In the genomic region with DNA sequence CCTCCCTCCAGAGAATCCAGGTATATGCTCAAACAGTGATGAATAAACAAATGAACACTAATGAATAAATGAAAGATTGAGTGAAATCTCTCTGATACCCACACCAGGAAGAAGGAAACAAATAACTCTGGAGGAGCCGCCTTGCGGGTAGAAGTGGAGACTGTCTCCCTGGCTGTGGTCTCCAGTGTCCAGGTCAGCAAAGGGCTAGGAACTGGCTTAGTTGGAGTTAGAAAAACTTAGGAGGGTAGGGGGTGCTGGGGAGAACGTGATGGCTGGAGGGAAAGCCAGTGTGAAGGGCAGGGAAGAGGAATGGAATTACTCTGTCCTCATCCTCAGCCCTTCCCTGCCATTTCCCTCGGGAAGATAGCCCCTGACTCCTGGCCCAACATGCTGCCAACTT, we compare ENCODE assay signal across 11 cellular contexts. TPM values are rescaled to one million over a fixed set of nuclear protein-coding genes. Genes with fewer than 3 reads are reported as not detected.
DNase-seq lines count a peak whose midpoint lies in the region; ATAC-seq and TF ChIP-seq lines count a peak whose summit lies in the region.
"Had no signal": no experiment of that assay in that cellular context is flagged by ENCODE, and none has a peak within 500 bp of the region (broad histone marks: within the 10 kb centered on the region; RNA-seq: fewer than 3 reads in every experiment).

No MANE protein-coding gene starts in this region.

- H3K36me3 Mint-ChIP-seq in naive thymus-derived CD4-positive, alpha-beta T cell, result no peaks in the 10 kb centered on the region
- no peaks in the 10 kb centered on the region for H3K36me3 Mint-ChIP-seq in activated CD4-positive, alpha-beta T cell treated with anti-CD3 and anti-CD28 coated beads, Interleukin-2, amount 10 ng/mL, durations not matched to agents 24 days and 14 days (ENCODE audit: low read depth)

- CTCF ChIA-PET in naive thymus-derived CD4-positive, alpha-beta T cell (lab: Charles Lee), result no interaction called here

- no peak overlapping the region for H4K91ac ChIP-seq in neuronal stem cell (ENCODE audit: low read depth, low read length, poor library complexity)

- TF ChIP-seq POLR2A in esophagus squamous epithelium (IDR thresholded peaks at IDR 0.05) (no peak), uterus (IDR thresholded peaks at IDR 0.05) (no peak)

- H2BK12ac ChIP-seq in neuronal stem cell (ENCODE audit: low read length), result no peak overlapping the region

- TF ChIP-seq CTCF in left ventricle myocardium inferior (IDR thresholded peaks at IDR 0.05; ENCODE audit: borderline replicate concordance), result no peak
- TF ChIP-seq CTCF in esophagus squamous epithelium (IDR thresholded peaks at IDR 0.05), result peak in 3 of 6 experiments; percentile 6 to 25 (median 8)
- no peak for TF ChIP-seq CTCF in uterus (IDR thresholded peaks at IDR 0.05)

- H3K4me1 ChIP-seq in left ventricle myocardium inferior (peaks cover 15% of the 10 kb centered on the region), esophagus squamous epithelium (peaks cover 4 to 24% (median 6%) of the 10 kb centered on the region in 3 donors), neuronal stem cell (ENCODE audit: control insufficient read depth in 2 of 2, insufficient read depth in 1 of 2, low read depth in 1 of 2, low read length in 2 of 2) (peaks cover 2 to 4% of the 10 kb centered on the region in 2 donors), uterus (no peaks in the 10 kb centered on the region)
- H3K4me1 ChIP-seq in naive thymus-derived CD4-positive, alpha-beta T cell (ENCODE audit: control insufficient read depth in 2 of 2, insufficient read depth in 2 of 2, low read length in 2 of 2), result no peaks in the 10 kb centered on the region

- H4K8ac ChIP-seq in neuronal stem cell (ENCODE audit: low read depth, low read length), result no peak overlapping the region

- H3K4ac ChIP-seq in neuronal stem cell (ENCODE audit: low read length), result no peak overlapping the region

- WGBS in esophagus squamous epithelium, 2 donors, result 14 to 26% methylated on average over 4 of the region's 4 CpGs
- no CpG with 5 or more reads among the region's 4 CpGs for WGBS in neuronal stem cell (ENCODE audit: extremely low coverage in 2 of 2, insufficient read length in 2 of 2, insufficient replicate concordance in 1 of 2), 2 donors

- no peak overlapping the region for H2AK5ac ChIP-seq in neuronal stem cell (ENCODE audit: low read depth, low read length)

- peak overlapping the region; percentile 60 for H3K4me3 ChIP-seq in left ventricle myocardium inferior
- H3K4me3 ChIP-seq in esophagus squamous epithelium, result peak overlapping the region; percentile 53 to 75 (median 60)
- no peak overlapping the region for H3K4me3 ChIP-seq in neuronal stem cell (ENCODE audit: low read length in 2 of 2)
- peak overlapping the region; percentile 22 to 31 for H3K4me3 ChIP-seq in uterus
- H3K4me3 ChIP-seq in naive thymus-derived CD4-positive, alpha-beta T cell (ENCODE audit: low read length), result no peak overlapping the region

- H3K36me3 ChIP-seq in left ventricle myocardium inferior (no peaks in the 10 kb centered on the region), esophagus squamous epithelium (no peaks in the 10 kb centered on the region), neuronal stem cell (replicated peaks in 1 of 2; ENCODE audit: control insufficient read depth in 2 of 2, insufficient read depth in 2 of 2, low read length in 2 of 2) (no peaks in the 10 kb centered on the region), uterus (no peaks in the 10 kb centered on the region)
- H3K36me3 ChIP-seq in naive thymus-derived CD4-positive, alpha-beta T cell (ENCODE audit: control insufficient read depth in 2 of 3, insufficient read depth in 3 of 3, low read length in 3 of 3), result no peaks in the 10 kb centered on the region

- H3K27ac ChIP-seq in left ventricle myocardium inferior (replicated peaks) (no peak overlapping the region), esophagus squamous epithelium (peak overlapping the region; percentile 74 to 88 (median 82)), neuronal stem cell (replicated peaks; ENCODE audit: low read length) (no peak overlapping the region), uterus (no peak overlapping the region)
- no peak overlapping the region for H3K27ac ChIP-seq in naive thymus-derived CD4-positive, alpha-beta T cell (ENCODE audit: low read depth, low read length)

- H3K9ac ChIP-seq in neuronal stem cell (ENCODE audit: low read depth, low read length, poor library complexity), result no peak overlapping the region

- no peak overlapping the region for H3K14ac ChIP-seq in neuronal stem cell (ENCODE audit: low read length)

- H2BK15ac ChIP-seq in neuronal stem cell (ENCODE audit: low read length), result no peak overlapping the region

- H3K23ac ChIP-seq in neuronal stem cell (ENCODE audit: low read depth, low read length, poor library complexity), result no peak overlapping the region

- H3K9me3 ChIP-seq in left ventricle myocardium inferior (replicated peaks), result no peaks in the 10 kb centered on the region
- no peaks in the 10 kb centered on the region for H3K9me3 ChIP-seq in esophagus squamous epithelium
- H3K9me3 ChIP-seq in neuronal stem cell (replicated peaks in 1 of 2; ENCODE audit: control insufficient read depth in 2 of 2, insufficient read depth in 1 of 2, low read depth in 1 of 2, low read length in 2 of 2), result no peaks in the 10 kb centered on the region
- no peaks in the 10 kb centered on the region for H3K9me3 ChIP-seq in uterus
- no peaks in the 10 kb centered on the region for H3K9me3 ChIP-seq in naive thymus-derived CD4-positive, alpha-beta T cell (ENCODE audit: control insufficient read depth in 2 of 3, low read length in 3 of 3)

- H3K4me2 ChIP-seq in neuronal stem cell (ENCODE audit: insufficient read depth, low read length, poor library complexity, severe bottlenecking), result no peak overlapping the region

- POLR2A ChIA-PET in naive thymus-derived CD4-positive, alpha-beta T cell (lab: Charles Lee), result no interaction called here

- H3K4me1 Mint-ChIP-seq in naive thymus-derived CD4-positive, alpha-beta T cell, result peaks cover 0 to 11% (median 5%) of the 10 kb centered on the region in 7 donors
- no peaks in the 10 kb centered on the region for H3K4me1 Mint-ChIP-seq in activated CD4-positive, alpha-beta T cell treated with anti-CD3 and anti-CD28 coated beads, Interleukin-2, amount 10 ng/mL, durations not matched to agents 24 days and 14 days

- H3K27me3 Mint-ChIP-seq in naive thymus-derived CD4-positive, alpha-beta T cell, result peaks cover 0 to 4% (median 0%) of the 10 kb centered on the region in 5 donors
- H3K27me3 Mint-ChIP-seq in activated CD4-positive, alpha-beta T cell treated with anti-CD3 and anti-CD28 coated beads, Interleukin-2, amount 10 ng/mL, durations not matched to agents 24 days and 14 days, result peaks cover 4% of the 10 kb centered on the region

- intact Hi-C loops in left ventricle myocardium inferior (cut with micrococcal nuclease), result no loop called here
- intact Hi-C loops in Right ventricle myocardium superior (cut with DNase I), result no loop called here
- intact Hi-C loops in esophagus squamous epithelium (cut with DNase I), result no loop called here
- intact Hi-C loops in uterus (cut with DNase I; ENCODE audit: low total_unique reads), result no loop called here
- intact Hi-C loops in naive thymus-derived CD4-positive, alpha-beta T cell (cut with micrococcal nuclease), result no loop called here
- intact Hi-C loops in activated CD4-positive, alpha-beta T cell treated with anti-CD3 and anti-CD28 coated beads, Interleukin-2, amount 10 ng/mL, durations not matched to agents 24 days and 14 days (cut with micrococcal nuclease), result no loop called here

- no peak overlapping the region for H3K4me3 Mint-ChIP-seq in naive thymus-derived CD4-positive, alpha-beta T cell
- no peak overlapping the region for H3K4me3 Mint-ChIP-seq in activated CD4-positive, alpha-beta T cell treated with anti-CD3 and anti-CD28 coated beads, Interleukin-2, amount 10 ng/mL, durations not matched to agents 24 days and 14 days

- H3K79me1 ChIP-seq in neuronal stem cell (ENCODE audit: low read depth, low read length), result no peaks in the 10 kb centered on the region

- H3K18ac ChIP-seq in neuronal stem cell (ENCODE audit: low read length), result peak overlapping the region; percentile 32

- H3K9me3 Mint-ChIP-seq in naive thymus-derived CD4-positive, alpha-beta T cell, result no peaks in the 10 kb centered on the region
- no peaks in the 10 kb centered on the region for H3K9me3 Mint-ChIP-seq in activated CD4-positive, alpha-beta T cell treated with anti-CD3 and anti-CD28 coated beads, Interleukin-2, amount 10 ng/mL, durations not matched to agents 24 days and 14 days

- H3K27me3 ChIP-seq in left ventricle myocardium inferior (ENCODE audit: low read depth) (no peaks in the 10 kb centered on the region), esophagus squamous epithelium (no peaks in the 10 kb centered on the region), neuronal stem cell (ENCODE audit: control insufficient read depth in 3 of 3, insufficient read depth in 3 of 3, low read depth in 1 of 3, low read length in 3 of 3) (peaks cover 0 to 13% (median 0%) of the 10 kb centered on the region in 3 experiments), uterus (no peaks in the 10 kb centered on the region)
- no peaks in the 10 kb centered on the region for H3K27me3 ChIP-seq in naive thymus-derived CD4-positive, alpha-beta T cell (ENCODE audit: control insufficient read depth in 2 of 2, insufficient read depth in 2 of 2, low read length in 2 of 2)

- H3K27ac Mint-ChIP-seq in naive thymus-derived CD4-positive, alpha-beta T cell, result no peak overlapping the region
- no peak overlapping the region for H3K27ac Mint-ChIP-seq in activated CD4-positive, alpha-beta T cell treated with anti-CD3 and anti-CD28 coated beads, Interleukin-2, amount 10 ng/mL, durations not matched to agents 24 days and 14 days

- ATAC-seq in Right ventricle myocardium superior (ENCODE audit: poor library complexity), result no peak
- no peak for ATAC-seq in naive thymus-derived CD4-positive, alpha-beta T cell

- H2BK120ac ChIP-seq in neuronal stem cell (ENCODE audit: low read depth, low read length), result no peak overlapping the region

- H2AFZ ChIP-seq in neuronal stem cell (ENCODE audit: low read length), result peak overlapping the region; percentile 68

- no peak overlapping the region for H2BK5ac ChIP-seq in neuronal stem cell (ENCODE audit: low read length)

- DNase-seq in left ventricle myocardium inferior (no peak), Right ventricle myocardium superior (no peak), esophagus squamous epithelium (lab: John Stamatoyannopoulos, UW) (no peak), neuronal stem cell (ENCODE audit: low spot score) (no peak), uterus (no peak), NCI-H1417 treated with DMSO at 0.1 percent for 48 hours (lab: John Stamatoyannopoulos, UW) (no peak)
- no peak for DNase-seq in naive thymus-derived CD4-positive, alpha-beta T cell
- no peak for DNase-seq in activated CD4-positive, alpha-beta T cell treated with anti-CD3 and anti-CD28 coated beads, Interleukin-2, amount 10 ng/mL, durations not matched to agents 24 days and 14 days
- DNase-seq: NCI-H1930, T-helper 9 cell had no signal

RNA-seq across cellular contexts. Expression of gene RHBDL2, which starts 0.5 kb away (rescaled TPM):
- not detected for total RNA-seq in left ventricle myocardium inferior
- not detected for total RNA-seq in Right ventricle myocardium superior
- total RNA-seq in esophagus squamous epithelium, result 10 to 100 TPM; 11.6 to 23.0 (median 17.4) TPM
- not detected for polyA plus RNA-seq in neuronal stem cell (2013, experiment 1 of 2)
- polyA plus RNA-seq in neuronal stem cell (2013, experiment 2 of 2), result 0.03 TPM
- 1 to 10 TPM in 1 of 4 donors, not detected in 3; 1.2 TPM for total RNA-seq in uterus
- total RNA-seq in naive thymus-derived CD4-positive, alpha-beta T cell, result not detected
- not detected for polyA plus RNA-seq in naive thymus-derived CD4-positive, alpha-beta T cell
- total RNA-seq in activated CD4-positive, alpha-beta T cell treated with anti-CD3 and anti-CD28 coated beads, Interleukin-2, amount 10 ng/mL, durations not matched to agents 24 days and 14 days, result not detected in 2 replicates

RNA-seq across cellular contexts. Expression of gene AKIRIN1, which starts 50.0 kb away (rescaled TPM):
- total RNA-seq in left ventricle myocardium inferior (61.5 TPM), Right ventricle myocardium superior (56.8 TPM), esophagus squamous epithelium (10 to 100 TPM; 23.5 to 30.0 (median 27.1) TPM), uterus (10 to 100 TPM; 17.4 to 71.8 (median 53.4) TPM)
- polyA plus RNA-seq in neuronal stem cell (2013, experiment 1 of 2), result 106 TPM
- 110 TPM for polyA plus RNA-seq in neuronal stem cell (2013, experiment 2 of 2)
- total RNA-seq in naive thymus-derived CD4-positive, alpha-beta T cell, result 10 to 100 TPM; 63.7 to 74.7 (median 70.2) TPM
- polyA plus RNA-seq in naive thymus-derived CD4-positive, alpha-beta T cell, result 100 to 1,000 TPM in 1 of 2 donors, 10 to 100 TPM in 1; 87.3 to 103 TPM
- total RNA-seq in activated CD4-positive, alpha-beta T cell treated with anti-CD3 and anti-CD28 coated beads, Interleukin-2, amount 10 ng/mL, durations not matched to agents 24 days and 14 days, result 76.0 and 79.3 TPM in 2 replicates

RNA-seq across cellular contexts. Expression of gene GJA9, which starts 59.7 kb away (rescaled TPM):
- total RNA-seq in left ventricle myocardium inferior (not detected), Right ventricle myocardium superior (not detected), esophagus squamous epithelium (under 1 TPM in 2 of 4 donors, not detected in 2; 0.50 to 0.75 TPM), uterus (not detected)
- polyA plus RNA-seq in neuronal stem cell (2013, experiment 1 of 2), result not detected
- polyA plus RNA-seq in neuronal stem cell (2013, experiment 2 of 2), result not detected
- total RNA-seq in naive thymus-derived CD4-positive, alpha-beta T cell, result not detected
- not detected for polyA plus RNA-seq in naive thymus-derived CD4-positive, alpha-beta T cell
- not detected in 2 replicates for total RNA-seq in activated CD4-positive, alpha-beta T cell treated with anti-CD3 and anti-CD28 coated beads, Interleukin-2, amount 10 ng/mL, durations not matched to agents 24 days and 14 days
- total RNA-seq: frontal cortex had no signal

Comparison
In these comparisons a context has a peak if more than half of its experiments do, and no peak if none do; other contexts are left out.
1. H3K27ac ChIP-seq: peak in esophagus squamous epithelium (4 of 4); none in left ventricle myocardium inferior (single experiment), neuronal stem cell (single experiment), uterus (0 of 2) and naive thymus-derived CD4-positive, alpha-beta T cell (single experiment).
2. H3K4me3 ChIP-seq: peak in left ventricle myocardium inferior (single experiment), esophagus squamous epithelium (4 of 4) and uterus (2 of 2); none in neuronal stem cell (0 of 2) and naive thymus-derived CD4-positive, alpha-beta T cell (single experiment).
3. RNA of gene RHBDL2, which starts 0.5 kb away (total RNA-seq): 11.6 to 23.0 TPM in esophagus squamous epithelium; not detected in left ventricle myocardium inferior (single experiment), not detected in Right ventricle myocardium superior (single experiment), 1.2 TPM in uterus, not detected in naive thymus-derived CD4-positive, alpha-beta T cell and not detected in activated CD4-positive, alpha-beta T cell treated with anti-CD3 and anti-CD28 coated beads, Interleukin-2, amount 10 ng/mL, durations not matched to agents 24 days and 14 days; every median in the first group is over 4 times any median in the second.